In the genomic region with DNA sequence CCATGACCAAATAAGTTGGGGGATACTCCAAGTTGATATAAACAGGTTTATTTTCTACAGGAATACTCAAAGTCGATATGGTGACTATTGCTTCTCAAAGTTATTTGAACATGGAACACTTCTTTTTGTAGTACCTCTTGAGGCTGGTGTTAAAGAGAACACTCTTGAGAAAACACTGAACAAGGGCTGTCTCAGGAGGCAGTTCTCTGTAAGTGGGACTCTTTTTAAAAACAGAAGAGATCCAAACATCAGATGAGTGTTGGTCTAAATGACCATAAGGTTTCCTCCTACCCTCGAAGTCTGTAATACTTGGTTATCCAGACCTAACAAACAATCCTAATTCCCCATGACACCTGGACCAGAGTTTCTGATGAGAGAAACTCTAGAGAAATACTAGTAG, we compare ENCODE assay signal across 37 cellular contexts.
"Had no signal": no experiment of that assay in that cellular context is flagged by ENCODE, and none has a peak within 500 bp of the region (broad histone marks: within the 10 kb centered on the region; RNA-seq: fewer than 3 reads in every experiment).

No MANE protein-coding gene starts in this region.

- H3K27me3 Mint-ChIP-seq: activated B cell treated with CpG ODN at 0.5 μM for 24 hours; activated CD4-positive, alpha-beta memory T cell treated with anti-CD3 and anti-CD28 coated beads for 36 hours; activated CD4-positive, alpha-beta T cell treated with anti-CD3 and anti-CD28 coated beads, Interleukin-2, amount 10 ng/mL, durations not matched to agents 24 days and 14 days; activated CD8-positive, alpha-beta T cell treated with anti-CD3 and anti-CD28 coated beads for 36 hours; activated naive CD8-positive, alpha-beta T cell treated with anti-CD3 and anti-CD28 coated beads for 36 hours; activated T-helper 17 cell treated with anti-CD3 and anti-CD28 coated beads, Interleukin-2, amount 50 U/mL, for 72 hours; brain; central memory CD8-positive, alpha-beta T cell had no signal

- H3K27ac ChIP-seq: adrenal gland, cardiac muscle cell, VCaP had no signal

- H3K36me3 ChIP-seq: adrenal gland, cardiac muscle cell had no signal

- H3K9me3 Mint-ChIP-seq: activated B cell treated with CpG ODN at 0.5 μM for 24 hours; activated CD4-positive, alpha-beta memory T cell treated with anti-CD3 and anti-CD28 coated beads for 36 hours; activated CD4-positive, alpha-beta T cell treated with anti-CD3 and anti-CD28 coated beads, Interleukin-2, amount 10 ng/mL, durations not matched to agents 24 days and 14 days; activated CD8-positive, alpha-beta T cell treated with anti-CD3 and anti-CD28 coated beads for 36 hours; activated naive CD4-positive, alpha-beta T cell treated with anti-CD3 and anti-CD28 coated beads for 36 hours; activated naive CD4-positive, alpha-beta T cell treated with anti-CD3 and anti-CD28 coated beads, Interleukin-2, amount 50 U/mL, for 72 hours; activated naive CD8-positive, alpha-beta T cell treated with anti-CD3 and anti-CD28 coated beads for 36 hours; activated T-cell treated with anti-CD3 and anti-CD28 coated beads, Interleukin-2, amount 50 U/mL, for 4 hours; activated T-cell treated with anti-CD3 and anti-CD28 coated beads, Interleukin-2, amount 50 U/mL, for 72 hours; activated T-helper 1 cell treated with anti-CD3 and anti-CD28 coated beads, Interleukin-12 subunit alpha, Interleukin-12 subunit beta, Interleukin-2, Interleukin-4 antibody, amounts not matched to agents 30 ng/mL and 10 ng/mL and 1 ng/mL, durations not matched to agents 14 hours and 24 hours and 36 hours; activated T-helper 17 cell treated with anti-CD3 and anti-CD28 coated beads, Interleukin-2, amount 50 U/mL, for 72 hours; central memory CD8-positive, alpha-beta T cell; T-helper 1 cell treated with Interleukin-12 subunit alpha and Interleukin-12 subunit beta and Interleukin-4 antibody, amounts not matched to agents 30 μg/mL and 1 μg/mL, for 36 hours; T-helper 2 cell treated with Interferon-gamma antibody and Interleukin-4, amounts not matched to agents 5 μg/mL and 100 μg/mL, for 36 hours had no signal

- ATAC-seq: activated CD8-positive, alpha-beta T cell treated with anti-CD3 and anti-CD28 coated beads for 36 hours; activated naive CD4-positive, alpha-beta T cell treated with anti-CD3 and anti-CD28 coated beads, Interleukin-2, amount 50 U/mL, for 72 hours; activated T-cell treated with anti-CD3 and anti-CD28 coated beads, Interleukin-2, amount 50 U/mL, for 4 hours; activated T-cell treated with anti-CD3 and anti-CD28 coated beads, Interleukin-2, amount 50 U/mL, for 72 hours; activated T-helper 17 cell treated with anti-CD3 and anti-CD28 coated beads, Interleukin-2, amount 50 U/mL, for 72 hours had no signal

- H3K9me3 ChIP-seq: adrenal gland had no signal

- H3K4me3 Mint-ChIP-seq: activated B cell treated with CpG ODN at 0.5 μM for 24 hours; activated CD4-positive, alpha-beta memory T cell treated with anti-CD3 and anti-CD28 coated beads for 36 hours; activated CD4-positive, alpha-beta T cell treated with anti-CD3 and anti-CD28 coated beads, Interleukin-2, amount 10 ng/mL, durations not matched to agents 24 days and 14 days; activated CD8-positive, alpha-beta T cell treated with anti-CD3 and anti-CD28 coated beads for 36 hours; activated naive CD4-positive, alpha-beta T cell treated with anti-CD3 and anti-CD28 coated beads for 36 hours; activated naive CD8-positive, alpha-beta T cell treated with anti-CD3 and anti-CD28 coated beads for 36 hours; activated T-cell treated with anti-CD3 and anti-CD28 coated beads, Interleukin-2, amount 50 U/mL, for 4 hours; activated T-cell treated with anti-CD3 and anti-CD28 coated beads, Interleukin-2, amount 50 U/mL, for 72 hours; activated T-helper 1 cell treated with anti-CD3 and anti-CD28 coated beads, Interleukin-12 subunit alpha, Interleukin-12 subunit beta, Interleukin-2, Interleukin-4 antibody, amounts not matched to agents 30 ng/mL and 10 ng/mL and 1 ng/mL, durations not matched to agents 14 hours and 24 hours and 36 hours; activated T-helper 17 cell treated with anti-CD3 and anti-CD28 coated beads, Interleukin-2, amount 50 U/mL, for 72 hours; brain; central memory CD8-positive, alpha-beta T cell; T-helper 1 cell treated with Interleukin-12 subunit alpha and Interleukin-12 subunit beta and Interleukin-4 antibody, amounts not matched to agents 30 μg/mL and 1 μg/mL, for 36 hours; T-helper 2 cell treated with Interferon-gamma antibody and Interleukin-4, amounts not matched to agents 5 μg/mL and 100 μg/mL, for 36 hours had no signal

- H3K4me3 ChIP-seq: adrenal gland, cardiac muscle cell had no signal

- FAIRE-seq: bronchial epithelial cell, TTC549 had no signal

- H3K4me1 Mint-ChIP-seq: activated B cell treated with CpG ODN at 0.5 μM for 24 hours; activated CD4-positive, alpha-beta T cell treated with anti-CD3 and anti-CD28 coated beads, Interleukin-2, amount 10 ng/mL, durations not matched to agents 24 days and 14 days; activated naive CD8-positive, alpha-beta T cell treated with anti-CD3 and anti-CD28 coated beads for 36 hours; activated T-helper 17 cell treated with anti-CD3 and anti-CD28 coated beads, Interleukin-2, amount 50 U/mL, for 72 hours; central memory CD8-positive, alpha-beta T cell had no signal

- H3K36me3 Mint-ChIP-seq: activated CD4-positive, alpha-beta memory T cell treated with anti-CD3 and anti-CD28 coated beads for 36 hours; activated naive CD4-positive, alpha-beta T cell treated with anti-CD3 and anti-CD28 coated beads, Interleukin-2, amount 50 U/mL, for 72 hours; activated naive CD8-positive, alpha-beta T cell treated with anti-CD3 and anti-CD28 coated beads for 36 hours; brain had no signal

- DNase-seq: activated B cell treated with CpG ODN at 0.5 μM for 24 hours; activated CD4-positive, alpha-beta memory T cell treated with anti-CD3 and anti-CD28 coated beads for 36 hours; activated CD4-positive, alpha-beta T cell treated with anti-CD3 and anti-CD28 coated beads for 4 hours; activated CD4-positive, alpha-beta T cell treated with anti-CD3 and anti-CD28 coated beads, Interleukin-2, amount 10 ng/mL, durations not matched to agents 24 days and 14 days; activated CD4-positive, alpha-beta T cell treated with anti-CD3 and anti-CD28 coated beads, Interleukin-2, amount 50 U/mL, for 1 hour; activated CD4-positive, alpha-beta T cell treated with anti-CD3 and anti-CD28 coated beads, Interleukin-2, amount 50 U/mL, for 4 hours; activated CD4-positive, CD25-positive, alpha-beta regulatory T cell treated with anti-CD3 and anti-CD28 coated beads, Interleukin-2, amount 50 U/mL, for 72 hours; activated CD8-positive, alpha-beta memory T cell treated with anti-CD3 and anti-CD28 coated beads, Interleukin-2, amount 50 U/mL, for 4 hours; activated CD8-positive, alpha-beta T cell treated with anti-CD3 and anti-CD28 coated beads for 36 hours; activated effector memory CD4-positive, alpha-beta T cell treated with anti-CD3 and anti-CD28 coated beads, Interleukin-2, amount 50 U/mL, for 16 hours; activated gamma-delta T cell treated with Interleukin-2 at 50 U/mL for 16 hours; activated naive CD4-positive, alpha-beta T cell; activated naive CD4-positive, alpha-beta T cell treated with anti-CD3 and anti-CD28 coated beads for 36 hours; activated naive CD4-positive, alpha-beta T cell treated with anti-CD3 and anti-CD28 coated beads, Interleukin-2, amount 50 U/mL, for 16 hours; activated naive CD8-positive, alpha-beta T cell treated with anti-CD3 and anti-CD28 coated beads for 36 hours; activated T-cell treated with anti-CD3 and anti-CD28 coated beads for 4 hours; activated T-cell treated with anti-CD3 and anti-CD28 coated beads, Interleukin-2, amount 50 U/mL, for 1 hour; activated T-cell treated with anti-CD3 and anti-CD28 coated beads, Interleukin-2, amount 50 U/mL, for 4 hours; activated T-cell treated with anti-CD3 and anti-CD28 coated beads, Interleukin-2, amount 50 U/mL, for 72 hours; adrenal gland; amniotic stem cell; aorta; caudate nucleus; cerebellar nuclear complex; T-helper 2 cell; T-helper 9 cell had no signal

- H3K27me3 ChIP-seq: adrenal gland, cardiac muscle cell had no signal

- H3K27ac Mint-ChIP-seq: activated B cell treated with CpG ODN at 0.5 μM for 24 hours; activated CD4-positive, alpha-beta memory T cell treated with anti-CD3 and anti-CD28 coated beads for 36 hours; activated CD4-positive, alpha-beta T cell treated with anti-CD3 and anti-CD28 coated beads, Interleukin-2, amount 10 ng/mL, durations not matched to agents 24 days and 14 days; activated CD8-positive, alpha-beta T cell treated with anti-CD3 and anti-CD28 coated beads for 36 hours; activated naive CD4-positive, alpha-beta T cell treated with anti-CD3 and anti-CD28 coated beads for 36 hours; activated naive CD4-positive, alpha-beta T cell treated with anti-CD3 and anti-CD28 coated beads, Interleukin-2, amount 50 U/mL, for 72 hours; activated naive CD8-positive, alpha-beta T cell treated with anti-CD3 and anti-CD28 coated beads for 36 hours; activated T-cell treated with anti-CD3 and anti-CD28 coated beads, Interleukin-2, amount 50 U/mL, for 72 hours; activated T-helper 1 cell treated with anti-CD3 and anti-CD28 coated beads, Interleukin-12 subunit alpha, Interleukin-12 subunit beta, Interleukin-2, Interleukin-4 antibody, amounts not matched to agents 30 ng/mL and 10 ng/mL and 1 ng/mL, durations not matched to agents 14 hours and 24 hours and 36 hours; activated T-helper 17 cell treated with anti-CD3 and anti-CD28 coated beads, Interleukin-2, amount 50 U/mL, for 72 hours; brain; T-helper 1 cell treated with Interleukin-12 subunit alpha and Interleukin-12 subunit beta and Interleukin-4 antibody, amounts not matched to agents 30 μg/mL and 1 μg/mL, for 36 hours; T-helper 2 cell treated with Interferon-gamma antibody and Interleukin-4, amounts not matched to agents 5 μg/mL and 100 μg/mL, for 36 hours had no signal

- H3K4me1 ChIP-seq: adrenal gland had no signal
